ENCODE assay signal across 8 cellular contexts in the genomic region with DNA sequence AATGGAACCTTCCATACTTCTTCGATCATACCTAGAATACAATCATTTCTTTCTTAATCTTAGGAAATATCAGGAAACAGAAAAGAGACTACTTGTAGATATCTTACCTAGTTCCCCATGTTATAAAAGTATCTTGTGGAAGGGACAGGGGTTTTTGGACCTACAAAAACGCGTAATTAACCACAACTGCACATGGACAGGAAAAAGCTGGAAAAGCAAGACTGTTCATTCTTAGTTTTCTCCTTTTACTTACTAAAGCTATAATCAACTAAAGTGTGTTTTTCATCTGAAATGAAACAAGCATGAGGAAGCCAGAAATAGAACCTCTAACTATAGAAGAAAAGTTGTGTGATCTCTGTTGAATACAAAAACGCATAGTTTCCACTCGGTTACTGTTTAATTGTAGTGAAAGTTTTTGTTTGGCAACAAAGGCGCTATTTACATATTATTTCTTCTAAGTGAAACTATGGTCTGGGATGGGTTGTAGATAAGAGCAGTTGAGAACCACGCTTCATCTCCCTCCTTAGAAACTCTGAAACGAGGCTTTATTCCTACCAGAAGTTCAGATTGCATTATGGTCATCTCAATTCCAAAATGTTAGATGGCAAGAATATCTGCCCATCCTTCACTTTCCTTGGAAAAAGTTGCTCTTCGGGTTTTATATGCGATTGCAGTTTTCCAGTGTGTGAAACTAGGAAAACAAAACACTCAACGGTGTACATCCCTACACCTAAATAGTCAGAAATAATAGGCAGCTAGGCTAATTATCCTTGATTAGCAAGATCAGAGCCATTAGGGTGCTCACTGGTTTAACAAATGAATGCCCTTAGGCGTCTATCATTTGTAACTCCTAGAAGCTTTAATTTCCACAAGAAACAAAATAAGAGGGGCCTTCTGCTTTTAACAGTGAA. TPM values are rescaled to one million over a fixed set of nuclear protein-coding genes. Genes with fewer than 3 reads are reported as not detected.
A peak's percentile ranks its signal among the peaks of the same experiment; 100 is the strongest.
DNase-seq lines count a peak whose midpoint lies in the region; ATAC-seq, FAIRE-seq and TF ChIP-seq lines count a peak whose summit lies in the region.

No MANE protein-coding gene starts in this region.

- H3K27ac Mint-ChIP-seq in activated T-cell treated with anti-CD3 and anti-CD28 coated beads, Interleukin-2, amount 50 U/mL, for 72 hours, result peak overlapping the region; percentile 28
- peak overlapping the region; percentile 59 for H3K27ac Mint-ChIP-seq in T-helper 17 cell

- H3K4me1 ChIP-seq in iPS DF 6.9 (ENCODE audit: control insufficient read depth, insufficient read depth, low read length) (no peaks in the 10 kb centered on the region; the same call in 1 of the 2 replicates), suprapubic skin (peaks cover 14% of the 10 kb centered on the region)

- peak overlapping the region; percentile 94 to 95 for H3K4me3 Mint-ChIP-seq in activated T-cell treated with anti-CD3 and anti-CD28 coated beads, Interleukin-2, amount 50 U/mL, for 72 hours
- H3K4me3 Mint-ChIP-seq in T-helper 17 cell, result peak overlapping the region; percentile 90

- H3K4me1 Mint-ChIP-seq in activated T-cell treated with anti-CD3 and anti-CD28 coated beads, Interleukin-2, amount 50 U/mL, for 72 hours (ENCODE audit: low read depth), result peaks cover 54% of the 10 kb centered on the region
- H3K4me1 Mint-ChIP-seq in T-helper 17 cell, result peaks cover 25% of the 10 kb centered on the region

- H3K27ac ChIP-seq in iPS DF 6.9 (ENCODE audit: low read length) (peak overlapping the region; percentile 75), suprapubic skin (no peak overlapping the region)

- no peak for DNase-seq in activated T-cell treated with anti-CD3 and anti-CD28 coated beads, Interleukin-2, amount 50 U/mL, for 72 hours
- DNase-seq in activated T-cell treated with anti-CD3 and anti-CD28 coated beads for 4 hours (no peak), T-helper 17 cell (no peak), iPS DF 6.9 (ENCODE audit: low read depth, low spot score) (no peak), suprapubic skin (ENCODE audit: low spot score in 2 of 2) (no peak), mesenteric fat pad (ENCODE audit: low spot score) (no peak), GM12891 (ENCODE audit: insufficient read length, low spot score) (no peak), D721Med (ENCODE audit: insufficient read length, low spot score) (no peak)

- TF ChIP-seq CTCF in suprapubic skin (IDR thresholded peaks at IDR 0.05), result no peak
- TF ChIP-seq CTCF in D721Med (IDR thresholded peaks at IDR 0.05; ENCODE audit: insufficient read depth, missing control alignments), result no peak

- H3K9me3 ChIP-seq in T-helper 17 cell (ENCODE audit: control insufficient read depth, low read length, poor library complexity, severe bottlenecking) (no peaks in the 10 kb centered on the region), iPS DF 6.9 (ENCODE audit: control insufficient read depth, insufficient read depth, low read length) (no peaks in the 10 kb centered on the region), suprapubic skin (no peaks in the 10 kb centered on the region)

- H3K36me3 ChIP-seq in iPS DF 6.9 (ENCODE audit: control insufficient read depth, insufficient read depth, low read length) (no peaks in the 10 kb centered on the region), suprapubic skin (no peaks in the 10 kb centered on the region)

- no peaks in the 10 kb centered on the region for H3K9me3 Mint-ChIP-seq in activated T-cell treated with anti-CD3 and anti-CD28 coated beads, Interleukin-2, amount 50 U/mL, for 72 hours

- H3K36me3 Mint-ChIP-seq in activated T-cell treated with anti-CD3 and anti-CD28 coated beads, Interleukin-2, amount 50 U/mL, for 72 hours (ENCODE audit: insufficient read depth in 2 of 2), result peaks cover 1 to 8% of the 10 kb centered on the region in 2 donors
- peaks cover 9% of the 10 kb centered on the region for H3K36me3 Mint-ChIP-seq in T-helper 17 cell (ENCODE audit: low read depth)

- peaks cover 43% of the 10 kb centered on the region for H3K27me3 Mint-ChIP-seq in activated T-cell treated with anti-CD3 and anti-CD28 coated beads, Interleukin-2, amount 50 U/mL, for 72 hours (ENCODE audit: low read depth)
- H3K27me3 Mint-ChIP-seq in T-helper 17 cell, result peaks cover 72% of the 10 kb centered on the region

- TF ChIP-seq POLR2A in suprapubic skin (IDR thresholded peaks at IDR 0.05) (no peak), GM12891 (IDR thresholded peaks at IDR 0.05; ENCODE audit: low read depth, low read length) (no peak)

- H3K27me3 ChIP-seq in iPS DF 6.9 (ENCODE audit: control insufficient read depth, insufficient read depth, low read length) (no peaks in the 10 kb centered on the region), suprapubic skin (peaks cover 19% of the 10 kb centered on the region)

- TF ChIP-seq EP300 in suprapubic skin (IDR thresholded peaks at IDR 0.05), result no peak

- FAIRE-seq in GM12891 (lab: Jason Lieb, UNC), result no peak
- no peak for FAIRE-seq in D721Med (lab: Jason Lieb, UNC)

- no CpG with 5 or more reads among the region's 12 CpGs for WGBS in iPS DF 6.9 (ENCODE audit: insufficient coverage, insufficient read length)
- 56% methylated on average over 12 of the region's 12 CpGs for WGBS in suprapubic skin

- no peak for ATAC-seq in activated T-cell treated with anti-CD3 and anti-CD28 coated beads, Interleukin-2, amount 50 U/mL, for 72 hours (replicated peaks in 1 of 2)
- ATAC-seq in T-helper 17 cell, result no peak

- H3K4me3 ChIP-seq in iPS DF 6.9 (ENCODE audit: low read length) (peak overlapping the region; percentile 50), suprapubic skin (peak overlapping the region; percentile 49)

TF ChIP-seq in GM12891, 5 proteins besides CTCF, POLR2A, EP300 and RAD21:
- TF ChIP-seq PAX5 (IDR thresholded peaks at IDR 0.05; ENCODE audit: insufficient read depth, low read length, severe bottlenecking), result no peak
- TF ChIP-seq POLR2AphosphoS5 (IDR thresholded peaks at IDR 0.05; ENCODE audit: low read depth, low read length), result no peak
- no peak for TF ChIP-seq SPI1 (IDR thresholded peaks at IDR 0.05; ENCODE audit: low read depth, low read length)
- TF ChIP-seq POU2F2 (IDR thresholded peaks at IDR 0.05; ENCODE audit: low read depth, low read length), result no peak
- TF ChIP-seq TAF1 (IDR thresholded peaks at IDR 0.05; ENCODE audit: low read depth, low read length), result no peak

RNA-seq across cellular contexts. Expression of a gene that starts 1.1 kb away (rescaled TPM):
- 10 to 100 TPM; 53.4 to 71.1 TPM for total RNA-seq in activated T-cell treated with anti-CD3 and anti-CD28 coated beads, Interleukin-2, amount 50 U/mL, for 72 hours
- 1 to 10 TPM; 1.1 to 1.6 TPM for total RNA-seq in T-helper 17 cell
- total RNA-seq in suprapubic skin, result 1 to 10 TPM in 2 of 4 donors, under 1 TPM in 2; 0.68 to 2.9 (median 1.5) TPM
- 40.8 TPM for total RNA-seq in mesenteric fat pad
- 8.1 TPM for polyA plus RNA-seq in GM12891 (2012; ENCODE audit: low read depth, missing spikeins)

Comparison
In these comparisons a context has a peak if more than half of its experiments do, and no peak if none do; other contexts are left out.
1. RNA of a gene that starts 1.1 kb away (total RNA-seq): 53.4 to 71.1 TPM in activated T-cell treated with anti-CD3 and anti-CD28 coated beads, Interleukin-2, amount 50 U/mL, for 72 hours and 40.8 TPM in mesenteric fat pad (single experiment); 0.68 to 2.9 TPM in suprapubic skin and 1.1 to 1.6 TPM in T-helper 17 cell; every median in the first group is over 10 times any median in the second.